In genomic region chr6:53044071-53044470, GRCh38 we compare ENCODE assay signal across 1 cellular context.
TF ChIP-seq lines count a peak whose summit lies in the region.

No MANE protein-coding gene starts in this region.

TF ChIP-seq in SK-N-SH treated with all-trans-retinoic acid at 6 μM for 48 hours, 23 proteins besides CTCF, POLR2A, EP300 and RAD21 (continued from another document):
- no peak for TF ChIP-seq TSHZ2 (CRISPR knock-in tag; IDR thresholded peaks at IDR 0.05)
- TF ChIP-seq RARB (CRISPR knock-in tag; IDR thresholded peaks at IDR 0.05) = no peak
- no peak for TF ChIP-seq ZNF70 (CRISPR knock-in tag; IDR thresholded peaks at IDR 0.05)
- no peak for TF ChIP-seq PATZ1 (CRISPR knock-in tag; IDR thresholded peaks at IDR 0.05; ENCODE audit: borderline replicate concordance)
